13 cellular contexts compared by ENCODE assay signal in genomic region chr19:16337809-16338469, GRCh38. TPM values are rescaled to one million over a fixed set of nuclear protein-coding genes. Genes with fewer than 3 reads are reported as not detected.
DNase-seq lines count a peak whose midpoint lies in the region; ATAC-seq, FAIRE-seq and TF ChIP-seq lines count a peak whose summit lies in the region.
"Had no signal": no experiment of that assay in that cellular context is flagged by ENCODE, and none has a peak within 500 bp of the region (broad histone marks: within the 10 kb centered on the region; RNA-seq: fewer than 3 reads in every experiment).

No MANE protein-coding gene starts in this region.

- intact Hi-C loops in natural killer cell (cut with micrococcal nuclease): loop anchor here (1.0 to 5.0 kb wide), 2 partner anchors 8 to 109 kb away; no protein-coding TSS in a partner anchor

- H3K27ac Mint-ChIP-seq in astrocyte (ENCODE audit: unreplicated experiment) (no peak overlapping the region), natural killer cell (peak overlapping the region; percentile 97 to 98)

- peak overlapping the region; percentile 75 for H3K4me2 ChIP-seq in GM23248 (ENCODE audit: unreplicated experiment)
- H3K4me2 ChIP-seq in astrocyte (ENCODE audit: low read length): peak overlapping the region; percentile 77

- POLR2A ChIA-PET in AG04450 (lab: Yijun Ruan, JAX): interaction anchor here (0.6 to 2.3 kb wide), 6 partner anchors 8 to 45 kb away, joined by 3 to 33 read pairs (median 8); partner anchors contain the start of gene KLF2

- H3K4me1 Mint-ChIP-seq in astrocyte (ENCODE audit: low read depth, unreplicated experiment): peaks cover 20% of the 10 kb centered on the region
- peaks cover 80% of the 10 kb centered on the region in 2 donors for H3K4me1 Mint-ChIP-seq in natural killer cell

- H3K4me1 ChIP-seq in GM23248 (ENCODE audit: insufficient read depth) (peaks cover 42% of the 10 kb centered on the region), astrocyte (ENCODE audit: insufficient read depth, low read length) (peaks cover 30% of the 10 kb centered on the region)
- H3K4me1 ChIP-seq: parathyroid adenoma had no signal

- no peak for TF ChIP-seq CTCF in AG04450 (IDR thresholded peaks at IDR 0.05; ENCODE audit: low read depth, low read length)
- TF ChIP-seq CTCF in astrocyte (IDR thresholded peaks at IDR 0.05; ENCODE audit: insufficient read depth, low read depth, low read length): no peak
- TF ChIP-seq CTCF in natural killer cell (IDR thresholded peaks at IDR 0.05): no peak

- H3K9me2 ChIP-seq in GM23248 (ENCODE audit: insufficient read depth): no peaks in the 10 kb centered on the region

- in situ Hi-C loops in GM23248 (cut with MboI) (no loop called here), G401 (cut with HindIII; ENCODE audit: low sequenced_read_pairs) (no loop called here)

- H3K27me3 ChIP-seq in AG04450 (ENCODE audit: control insufficient read depth, insufficient read depth, low read length) (no peaks in the 10 kb centered on the region), GM23248 (replicated peaks; ENCODE audit: insufficient read depth) (no peaks in the 10 kb centered on the region), astrocyte (ENCODE audit: insufficient read depth, low read length) (no peaks in the 10 kb centered on the region)
- H3K27me3 ChIP-seq: suprapubic skin had no signal

- H4K20me1 ChIP-seq in GM23248 (ENCODE audit: insufficient read depth) (no peaks in the 10 kb centered on the region), astrocyte (ENCODE audit: insufficient read depth, low read length) (no peaks in the 10 kb centered on the region)

- H2AFZ ChIP-seq in GM23248 (no peak overlapping the region), astrocyte (ENCODE audit: low read depth, low read length) (no peak overlapping the region)
- H2AFZ ChIP-seq: parathyroid adenoma had no signal

- CTCF ChIA-PET in AG04450 (lab: Charles Lee): interaction anchor here (1.4 to 1.7 kb wide), 3 partner anchors 9 to 91 kb away, joined by 3 to 13 read pairs (median 10); no protein-coding TSS in a partner anchor

- H3K79me2 ChIP-seq in GM23248 (ENCODE audit: insufficient read depth) (no peaks in the 10 kb centered on the region), astrocyte (ENCODE audit: insufficient read depth, low read length) (no peaks in the 10 kb centered on the region)
- H3K79me2 ChIP-seq: parathyroid adenoma had no signal

- ATAC-seq in natural killer cell (no peak), GM19455 (IDR thresholded peaks at IDR 0.05; ENCODE audit: unreplicated experiment) (no peak), GM18870 (IDR thresholded peaks at IDR 0.05; ENCODE audit: unreplicated experiment) (no peak), GM19324 (IDR thresholded peaks at IDR 0.05; ENCODE audit: low FRiP score, unreplicated experiment) (no peak)

- H3K27ac ChIP-seq in AG04450 (ENCODE audit: low read depth, low read length) (peak overlapping the region; percentile 81), GM23248 (peak overlapping the region; percentile 74), astrocyte (ENCODE audit: low read depth, low read length) (peak overlapping the region; percentile 78)
- H3K27ac ChIP-seq: parathyroid adenoma had no signal

- H3K9ac ChIP-seq in GM23248 (peak overlapping the region; percentile 56), astrocyte (ENCODE audit: low read length) (peak overlapping the region; percentile 41)
- H3K9ac ChIP-seq: parathyroid adenoma had no signal

- no peaks in the 10 kb centered on the region for H3K9me3 Mint-ChIP-seq in astrocyte (ENCODE audit: unreplicated experiment)
- H3K9me3 Mint-ChIP-seq in natural killer cell: no peaks in the 10 kb centered on the region

- no peaks in the 10 kb centered on the region for H3K36me3 ChIP-seq in GM23248 (ENCODE audit: low read depth)
- H3K36me3 ChIP-seq in astrocyte (ENCODE audit: insufficient read depth, low read length): no peaks in the 10 kb centered on the region
- H3K36me3 ChIP-seq: suprapubic skin had no signal

- H3F3A ChIP-seq in GM23248 (ENCODE audit: insufficient read depth): peaks cover 25% of the 10 kb centered on the region; the same call in 1 of the 2 replicates

- WGBS in GM23248 (ENCODE audit: low coverage in 1 of 2, low lambda C conversion rate in 2 of 2, missing lambda C conversion rate in 2 of 2), 2 experiments: 81% methylated on average over 13 of the region's 13 CpGs

- no peak for DNase-seq in AG04450 (ENCODE audit: low read depth, low spot score)
- peak; percentile 33 for DNase-seq in GM23248
- DNase-seq in astrocyte (ENCODE audit: low read depth): no peak
- DNase-seq in natural killer cell: no peak
- DNase-seq in G401 (ENCODE audit: low spot score): no peak
- DNase-seq: central memory CD4-positive, alpha-beta T cell; NCI-H1436 treated with DMSO at 0.1 percent for 48 hours had no signal

- no peaks in the 10 kb centered on the region for H3K36me3 Mint-ChIP-seq in astrocyte (ENCODE audit: low read depth, unreplicated experiment)
- no peaks in the 10 kb centered on the region for H3K36me3 Mint-ChIP-seq in natural killer cell

- no peak overlapping the region for H3K4me3 ChIP-seq in AG04450 (ENCODE audit: low read depth, low read length)
- H3K4me3 ChIP-seq in GM23248: 0 out of 2 replicates have a peak overlapping the region, but pooled peaks have one; percentile 33
- no peak overlapping the region for H3K4me3 ChIP-seq in astrocyte (ENCODE audit: insufficient read depth, low read depth, low read length)
- H3K4me3 ChIP-seq: suprapubic skin had no signal

- H3K27me3 Mint-ChIP-seq in astrocyte (ENCODE audit: low read depth, unreplicated experiment): peaks cover 11% of the 10 kb centered on the region
- H3K27me3 Mint-ChIP-seq in natural killer cell (ENCODE audit: low read depth in 2 of 2): no peaks in the 10 kb centered on the region

- H3K4me3 Mint-ChIP-seq in astrocyte (ENCODE audit: unreplicated experiment): no peak overlapping the region
- H3K4me3 Mint-ChIP-seq in natural killer cell: peak overlapping the region; percentile 87

- H3K9me3 ChIP-seq in AG04450 (ENCODE audit: control insufficient read depth, insufficient read depth, low read length) (no peaks in the 10 kb centered on the region; the same call in 1 of the 2 replicates), GM23248 (ENCODE audit: low read depth) (no peaks in the 10 kb centered on the region), astrocyte (ENCODE audit: insufficient read depth, low read depth, low read length) (no peaks in the 10 kb centered on the region)
- H3K9me3 ChIP-seq: suprapubic skin had no signal

- no peak for FAIRE-seq in astrocyte (lab: Jason Lieb, UNC)
- FAIRE-seq: D721Med had no signal

RNA-seq across cellular contexts. Expression of gene KLF2, which starts 13.3 kb away (rescaled TPM):
- polyA plus RNA-seq in AG04450 (2011; rRNA removed): 0.60 and 1.5 TPM in 2 replicates
- polyA minus RNA-seq in AG04450 (2011; rRNA and poly(A)+ RNA removed): 1.2 and 1.4 TPM in 2 replicates
- 3.3 and 11.3 TPM in 2 replicates for total RNA-seq in GM23248 (2014; rRNA removed; shearing (Covaris generic))
- 7.8 and 10.8 TPM in 2 replicates for polyA plus RNA-seq in GM23248 (2016; fragmentation: Nextera tagmentation; extraction: Ambion mirVana)
- total RNA-seq in astrocyte: 1.9 and 2.0 TPM in 2 replicates
- 100 to 1,000 TPM; 246 to 645 (median 377) TPM for total RNA-seq in natural killer cell
- total RNA-seq in G401 (2014; rRNA removed; shearing (Covaris generic)): 4.8 TPM in 1 of 2 replicates, not detected in the other

Comparison
In these comparisons a context has a peak if more than half of its experiments do, and no peak if none do; other contexts are left out.
1. RNA of gene KLF2, which starts 13.3 kb away (total RNA-seq): 246 to 645 TPM in natural killer cell; 3.3 to 11.3 TPM in GM23248, 4.8 TPM in G401 and 1.9 to 2.0 TPM in astrocyte; every median in the first group is over 10 times any median in the second.
2. Peak in every context shown above with its lines, with median percentiles within 50 percentile points of each other: H3K27ac ChIP-seq.